ENCODE assay signal across 30 cellular contexts in genomic region chr10:108244443-108245228, GRCh38.
A peak's percentile ranks its signal among the peaks of the same experiment; 100 is the strongest.
DNase-seq lines count a peak whose midpoint lies in the region; ATAC-seq, FAIRE-seq and TF ChIP-seq lines count a peak whose summit lies in the region.
"Had no signal": no experiment of that assay in that cellular context is flagged by ENCODE, and none has a peak within 500 bp of the region (broad histone marks: within the 10 kb centered on the region; RNA-seq: fewer than 3 reads in every experiment).

No MANE protein-coding gene starts in this region.

- H3K27me3 Mint-ChIP-seq in H9 (ENCODE audit: low read depth) = no peaks in the 10 kb centered on the region
- H3K27me3 Mint-ChIP-seq: CD4-positive, alpha-beta memory T cell; IgD-negative memory B cell had no signal

- no peak overlapping the region for H2BK5ac ChIP-seq in H9 (ENCODE audit: insufficient read length, low read length)

- H3K4ac ChIP-seq in H9 (ENCODE audit: low read depth, low read length) = no peak overlapping the region

- no peak overlapping the region for H3K56ac ChIP-seq in H9 (ENCODE audit: insufficient read length, low read depth, low read length)

- no peak overlapping the region for H2BK120ac ChIP-seq in H9 (ENCODE audit: low read depth, low read length, poor library complexity, severe bottlenecking)

- no peak overlapping the region for H2BK20ac ChIP-seq in H9 (ENCODE audit: low read depth, low read length, poor library complexity, severe bottlenecking)

- no CpG with 5 or more reads among the region's 9 CpGs for WGBS in H9 (ENCODE audit: extremely low coverage, insufficient read length, low lambda C conversion rate)
- 62% methylated on average over 9 of the region's 9 CpGs for WGBS in mammary epithelial cell (ENCODE audit: low coverage, missing lambda C conversion rate)

- intact Hi-C loops in mammary epithelial cell (cut with micrococcal nuclease) (loop anchor here (10.0 kb wide), 1 partner anchor 110 kb away; no protein-coding TSS in a partner anchor), kidney (cut with DNase I) (no loop called here)

- H3K36me3 ChIP-seq in mammary epithelial cell (ENCODE audit: insufficient read depth, low read length) = no peaks in the 10 kb centered on the region
- H3K36me3 ChIP-seq in kidney (ENCODE audit: control insufficient read depth in 1 of 2, insufficient read depth in 2 of 2, low read length in 2 of 2) = no peaks in the 10 kb centered on the region

- H3K4me1 ChIP-seq in H9 (ENCODE audit: insufficient read depth, low read length) (no peaks in the 10 kb centered on the region), mammary epithelial cell (ENCODE audit: insufficient read depth, low read length) (peaks cover 5% of the 10 kb centered on the region), kidney (ENCODE audit: control insufficient read depth in 1 of 2, insufficient read depth in 1 of 2, low read depth in 1 of 2, low read length in 2 of 2) (no peaks in the 10 kb centered on the region)

- DNase-seq in H9 (peak; percentile 38), NCI-H69 (lab: John Stamatoyannopoulos, UW) (peak; percentile 19), mammary epithelial cell (peak; percentile 79), kidney (peak; percentile 53), middle frontal gyrus (ENCODE audit: extremely low spot score, low spot score) (no peak), left lobe of liver (ENCODE audit: low spot score) (no peak)
- DNase-seq: C1 segment of cervical spinal cord; CD4-positive, alpha-beta memory T cell; COR-L47; DMS79; EL; GDM1; GOT3; NCI-H1092; NCI-H1436; NCI-H187; NCI-H2081 treated with DMSO at 0.1 percent for 48 hours; NCI-H2171; NCI-H226; NCI-H524; NCI-H774; PC-9; RPMI8226 had no signal

- TF ChIP-seq CTCF in H9 (conservative IDR thresholded peaks at IDR 0.05) = no peak; the same call in 2 of the 3 replicates
- TF ChIP-seq CTCF in mammary epithelial cell (conservative IDR thresholded peaks at IDR 0.05 in 1 of 2, IDR thresholded peaks at IDR 0.05 in 1 of 2; ENCODE audit: extremely low read depth in 1 of 2, insufficient read depth in 1 of 2, low read depth in 1 of 2, low read length in 2 of 2) = no peak
- no peak for TF ChIP-seq CTCF in kidney (IDR thresholded peaks at IDR 0.05; ENCODE audit: borderline replicate concordance, extremely low read depth, insufficient read depth)

- peaks cover 2 to 48% (median 20%) of the 10 kb centered on the region in 3 experiments for H3K36me3 Mint-ChIP-seq in H9 (ENCODE audit: insufficient read depth in 1 of 3, low read depth in 3 of 3)
- H3K36me3 Mint-ChIP-seq: CD4-positive, alpha-beta memory T cell; IgD-negative memory B cell had no signal

- no peak overlapping the region for H4K91ac ChIP-seq in H9 (ENCODE audit: insufficient read length, low read depth, low read length)

- peaks cover 9% of the 10 kb centered on the region in 2 experiments for H3K4me1 Mint-ChIP-seq in H9
- H3K4me1 Mint-ChIP-seq: CD4-positive, alpha-beta memory T cell; IgD-negative memory B cell had no signal

- H3K9me3 Mint-ChIP-seq in H9 = peaks cover 27 to 38% of the 10 kb centered on the region in 2 experiments

- no peak overlapping the region for H2AK5ac ChIP-seq in H9 (ENCODE audit: insufficient read length, low read length)

- in situ Hi-C loops in mammary epithelial cell (cut with MboI; ENCODE audit: low sequenced_read_pairs in 2 of 2) = no loop called here

- H3K4me2 ChIP-seq in H9 (ENCODE audit: insufficient read depth, insufficient read length, low read length) = no peak overlapping the region
- H3K4me2 ChIP-seq in mammary epithelial cell (ENCODE audit: insufficient read depth, low read depth, low read length) = no peak overlapping the region
- H3K4me2 ChIP-seq: KMS-11, PC-9 had no signal

- H3K9ac ChIP-seq in H9 (ENCODE audit: extremely low read depth, insufficient read length, low read length) (no peak overlapping the region), mammary epithelial cell (ENCODE audit: insufficient read depth, low read length) (no peak overlapping the region), kidney (ENCODE audit: low read length in 2 of 2) (no peak overlapping the region)
- H3K9ac ChIP-seq: KMS-11 had no signal

- H3K79me2 ChIP-seq in H9 (ENCODE audit: insufficient read depth, low read length) = no peaks in the 10 kb centered on the region
- no peaks in the 10 kb centered on the region for H3K79me2 ChIP-seq in mammary epithelial cell (ENCODE audit: insufficient read depth, low read length)

- dilution Hi-C loops in mammary epithelial cell (cut with HindIII; ENCODE audit: low sequenced_read_pairs) = no loop called here

- no peaks in the 10 kb centered on the region for H4K20me1 ChIP-seq in H9 (ENCODE audit: control insufficient read depth, insufficient read depth, insufficient read length)
- H4K20me1 ChIP-seq in mammary epithelial cell (ENCODE audit: insufficient read depth, low read length) = no peaks in the 10 kb centered on the region

- H3K79me1 ChIP-seq in H9 (ENCODE audit: insufficient read depth, low read depth, low read length, poor library complexity, severe bottlenecking) = no peaks in the 10 kb centered on the region

- H3K14ac ChIP-seq in H9 (ENCODE audit: insufficient read depth, low read length) = no peak overlapping the region

- peaks cover 16% of the 10 kb centered on the region for H3K9me3 ChIP-seq in H9 (ENCODE audit: control insufficient read depth, low read depth, low read length)
- no peaks in the 10 kb centered on the region for H3K9me3 ChIP-seq in mammary epithelial cell (replicated peaks; ENCODE audit: insufficient read depth, low read length)
- H3K9me3 ChIP-seq in kidney (ENCODE audit: control insufficient read depth in 1 of 2, low read length in 2 of 2) = peaks cover 0 to 9% of the 10 kb centered on the region in 2 donors

- no peak overlapping the region for H3K18ac ChIP-seq in H9 (ENCODE audit: insufficient read length, low read depth, low read length)

- H3T11ph ChIP-seq in H9 (ENCODE audit: low read length) = no peak overlapping the region

- no peak overlapping the region for H3K27ac ChIP-seq in H9 (ENCODE audit: insufficient read length, low read depth, low read length)
- no peak overlapping the region for H3K27ac ChIP-seq in mammary epithelial cell (ENCODE audit: insufficient read depth, low read depth, low read length)
- H3K27ac ChIP-seq in kidney (ENCODE audit: low read depth in 2 of 2, low read length in 2 of 2) = no peak overlapping the region
- H3K27ac ChIP-seq: KMS-11, PC-9 had no signal

- H3K23ac ChIP-seq in H9 (ENCODE audit: insufficient read length, low read depth, low read length) = no peak overlapping the region

- no peak overlapping the region for H2BK15ac ChIP-seq in H9 (ENCODE audit: low read depth, low read length)

- H3K27ac Mint-ChIP-seq in H9 = no peak overlapping the region
- H3K27ac Mint-ChIP-seq: CD4-positive, alpha-beta memory T cell; IgD-negative memory B cell had no signal

- H3K4me3 Mint-ChIP-seq in H9 = no peak overlapping the region
- H3K4me3 Mint-ChIP-seq: CD4-positive, alpha-beta memory T cell had no signal

- no peak overlapping the region for H4K8ac ChIP-seq in H9 (replicated peaks; ENCODE audit: insufficient read length, low read depth, low read length)

- H2AFZ ChIP-seq in H9 (ENCODE audit: low read length) (no peak overlapping the region), mammary epithelial cell (ENCODE audit: low read depth, low read length) (no peak overlapping the region)
- H2AFZ ChIP-seq: PC-9 had no signal

- H3K23me2 ChIP-seq in H9 (ENCODE audit: insufficient read length, low read depth, low read length, poor library complexity, severe bottlenecking) = no peaks in the 10 kb centered on the region

- FAIRE-seq in kidney (lab: Jason Lieb, UNC) = no peak
- FAIRE-seq: A204.1, GM12878 had no signal

- no peak overlapping the region for H2BK12ac ChIP-seq in H9 (ENCODE audit: insufficient read length, low read depth, low read length)

- no peak overlapping the region for H4K5ac ChIP-seq in H9 (ENCODE audit: insufficient read length, low read depth, low read length)

- CTCF ChIA-PET in mammary epithelial cell (lab: Charles Lee; ENCODE audit: low non-redundant PET) = interaction anchor here (0.6 kb wide), 1 partner anchor 205 kb away, joined by 5 read pairs; no protein-coding TSS in a partner anchor

- ATAC-seq in HG03039 (IDR thresholded peaks at IDR 0.05; ENCODE audit: unreplicated experiment) (no peak), left lobe of liver (no peak)
- ATAC-seq: GM12878, HCT116, SK-N-SH treated with all-trans-retinoic acid at 6 μM for 48 hours had no signal

- H3K4me3 ChIP-seq in mammary epithelial cell (replicated peaks in 1 of 3; ENCODE audit: insufficient read depth in 1 of 3, low read depth in 2 of 3, low read length in 3 of 3) (no peak overlapping the region), kidney (ENCODE audit: low read length in 2 of 2) (no peak overlapping the region)
- H3K4me3 ChIP-seq: GM12878, PC-9 had no signal

- H3K27me3 ChIP-seq in H9 (ENCODE audit: insufficient read depth, low read length) (no peaks in the 10 kb centered on the region), mammary epithelial cell (ENCODE audit: insufficient read depth, low read length) (no peaks in the 10 kb centered on the region)

- BruUV-seq in mammary epithelial cell (replicated peaks; lab: Mats Ljungman, UMichigan) = no TSS peak

Comparison
In these comparisons a context has a peak if more than half of its experiments do, and no peak if none do; other contexts are left out.
1. DNase-seq: peak in H9 (single experiment), NCI-H69 (single experiment), mammary epithelial cell (single experiment) and kidney (single experiment); none in middle frontal gyrus (single experiment) and left lobe of liver (single experiment).